ENCODE assay signal across 1 cellular context in genomic region chr11:67365756-67366384, GRCh38.
TF ChIP-seq lines count a peak whose summit lies in the region.

No MANE protein-coding gene starts in this region.

TF ChIP-seq in H1, 55 proteins besides CTCF, POLR2A, EP300 and RAD21:
- no peak for TF ChIP-seq SIN3A (conservative IDR thresholded peaks at IDR 0.05 in 1 of 2, IDR thresholded peaks at IDR 0.05 in 1 of 2; ENCODE audit: low read depth in 1 of 2, low read length in 2 of 2)
- TF ChIP-seq CBX8 (IDR thresholded peaks at IDR 0.05; ENCODE audit: borderline replicate concordance, low read depth, low read length) = no peak
- TF ChIP-seq SIX5 (IDR thresholded peaks at IDR 0.05; ENCODE audit: low read depth, low read length) = no peak
- TF ChIP-seq ZNF274 (IDR thresholded peaks at IDR 0.05; ENCODE audit: borderline replicate concordance, extremely low read depth, low read length) = no peak
- no peak for TF ChIP-seq YY1 (IDR thresholded peaks at IDR 0.05; ENCODE audit: low read depth, low read length)
- TF ChIP-seq NANOG (IDR thresholded peaks at IDR 0.05; ENCODE audit: insufficient read depth, low read depth, low read length, poor library complexity, severe bottlenecking) = no peak
